ENCODE assay signal across 13 cellular contexts in the genomic region with DNA sequence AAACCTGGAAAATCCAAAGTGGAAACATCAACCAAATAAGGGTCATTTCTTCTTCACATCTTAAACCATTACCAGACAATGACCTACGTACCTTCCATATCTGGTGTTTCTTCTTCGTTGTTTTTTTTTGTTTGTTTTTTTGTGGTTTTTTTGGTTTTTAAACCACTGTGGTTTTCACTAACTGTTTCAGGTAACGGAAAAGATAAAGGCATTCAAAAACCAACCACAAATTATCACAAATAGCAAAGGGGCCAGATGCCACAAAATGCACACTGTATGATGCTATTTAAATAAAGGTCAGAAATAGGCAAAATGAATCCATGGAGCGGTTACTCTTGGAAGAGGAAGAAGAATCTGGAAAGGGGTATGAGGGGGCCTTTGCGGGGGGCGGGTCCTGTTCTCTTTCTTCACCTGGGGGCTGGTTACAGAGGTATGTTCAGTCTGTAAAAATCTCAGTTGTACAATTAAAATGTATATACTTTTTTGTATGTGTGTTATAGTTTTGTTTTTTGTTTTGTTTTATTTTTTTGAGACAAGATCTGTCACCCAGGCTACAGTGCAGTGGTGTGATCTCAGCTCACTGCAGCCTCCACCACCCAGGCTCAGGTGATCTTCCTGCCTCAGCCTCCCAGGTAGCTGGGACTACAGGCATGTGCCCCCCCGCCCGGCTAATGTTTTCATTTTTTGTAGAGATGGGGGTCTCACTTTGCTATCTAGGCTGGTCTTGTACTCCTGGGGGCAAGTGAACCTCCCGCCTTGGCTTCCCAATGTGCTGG. TPM values are rescaled to one million over a fixed set of nuclear protein-coding genes. Genes with fewer than 3 reads are reported as not detected.
DNase-seq lines count a peak whose midpoint lies in the region; ATAC-seq and TF ChIP-seq lines count a peak whose summit lies in the region.
"Had no signal": no experiment of that assay in that cellular context is flagged by ENCODE, and none has a peak within 500 bp of the region (broad histone marks: within the 10 kb centered on the region; RNA-seq: fewer than 3 reads in every experiment).

No MANE protein-coding gene starts in this region.

- H3K4me3 ChIP-seq in vagina (no peak overlapping the region), testis (no peak overlapping the region), PC-9 (no peak overlapping the region)
- H3K4me3 ChIP-seq: SJSA1 had no signal

- no peak overlapping the region for H3K4me3 Mint-ChIP-seq in memory B cell

- peaks cover 37% of the 10 kb centered on the region for H3K79me2 ChIP-seq in PC-9 (ENCODE audit: low read depth)

- peak overlapping the region; percentile 43 to 88 for H3K27ac Mint-ChIP-seq in activated naive CD4-positive, alpha-beta T cell treated with anti-CD3 and anti-CD28 coated beads, Interleukin-2, amount 50 U/mL, for 72 hours
- H3K27ac Mint-ChIP-seq in memory B cell, result peak overlapping the region; percentile 64

- H3K27ac ChIP-seq in vagina (peak overlapping the region; percentile 82), testis (no peak overlapping the region), PC-9 (no peak overlapping the region)
- H3K27ac ChIP-seq: epithelial cell of prostate, HL-60, SJSA1 had no signal

- no peak for ATAC-seq in activated naive CD4-positive, alpha-beta T cell treated with anti-CD3 and anti-CD28 coated beads, Interleukin-2, amount 50 U/mL, for 72 hours
- ATAC-seq in memory B cell (ENCODE audit: low read depth), result no peak

- peaks cover 3 to 43% of the 10 kb centered on the region in 2 donors for H3K36me3 ChIP-seq in vagina
- no peaks in the 10 kb centered on the region for H3K36me3 ChIP-seq in testis (ENCODE audit: low read depth, missing control alignments)
- peaks cover 33% of the 10 kb centered on the region for H3K36me3 ChIP-seq in PC-9 (ENCODE audit: low read depth)

- H3K4me1 ChIP-seq in vagina (peaks cover 58% of the 10 kb centered on the region), testis (peaks cover 13% of the 10 kb centered on the region), PC-9 (replicated peaks; ENCODE audit: insufficient read depth) (no peaks in the 10 kb centered on the region)

- peaks cover 0 to 14% of the 10 kb centered on the region in 2 donors for H3K9me3 Mint-ChIP-seq in activated naive CD4-positive, alpha-beta T cell treated with anti-CD3 and anti-CD28 coated beads, Interleukin-2, amount 50 U/mL, for 72 hours
- H3K9me3 Mint-ChIP-seq in memory B cell, result no peaks in the 10 kb centered on the region

- H3F3A ChIP-seq in PC-9 (ENCODE audit: insufficient read depth, low read depth), result peaks cover 16% of the 10 kb centered on the region

- H2AFZ ChIP-seq in PC-9, result no peak overlapping the region

- intact Hi-C loops in vagina (cut with DNase I) (no loop called here), testis (cut with DNase I; ENCODE audit: low total_unique reads) (no loop called here), PC-9 (cut with micrococcal nuclease; ENCODE audit: unreplicated experiment) (no loop called here), posterior cingulate gyrus (cut with DNase I) (loop anchor here (10.0 kb wide), 1 partner anchor 62 kb away; no protein-coding TSS in a partner anchor)

- H3K9me3 ChIP-seq in vagina (no peaks in the 10 kb centered on the region), testis (no peaks in the 10 kb centered on the region), PC-9 (ENCODE audit: insufficient read depth, low read depth) (peaks cover 6% of the 10 kb centered on the region; the same call in 1 of the 2 replicates)

- WGBS in testis, 2 donors, result 89 to 91% methylated on average over 9 of the region's 9 CpGs

- no peaks in the 10 kb centered on the region for H3K9me2 ChIP-seq in PC-9 (ENCODE audit: insufficient read depth)

- H3K27me3 Mint-ChIP-seq in memory B cell, result no peaks in the 10 kb centered on the region

- peaks cover 4% of the 10 kb centered on the region; the same call in 1 of the 2 replicates for H4K20me1 ChIP-seq in PC-9 (ENCODE audit: insufficient read depth)

- CTCF ChIA-PET in PC-9 (lab: Charles Lee), result no interaction called here

- H3K36me3 Mint-ChIP-seq in activated naive CD4-positive, alpha-beta T cell treated with anti-CD3 and anti-CD28 coated beads, Interleukin-2, amount 50 U/mL, for 72 hours, result peaks cover 28 to 41% of the 10 kb centered on the region in 2 donors
- peaks cover 36% of the 10 kb centered on the region for H3K36me3 Mint-ChIP-seq in memory B cell

- POLR2A ChIA-PET in PC-9 (lab: Charles Lee; ENCODE audit: unreplicated experiment), result no interaction called here

- BruUV-seq in PC-9 (replicated peaks; lab: Mats Ljungman, UMichigan), result no TSS peak

- peaks cover 10% of the 10 kb centered on the region for H3K4me1 Mint-ChIP-seq in memory B cell

- H3K27me3 ChIP-seq in vagina, result no peaks in the 10 kb centered on the region
- H3K27me3 ChIP-seq in testis, result no peaks in the 10 kb centered on the region
- no peaks in the 10 kb centered on the region for H3K27me3 ChIP-seq in PC-9 (ENCODE audit: insufficient read depth, low read depth)
- H3K27me3 ChIP-seq: SJSA1 had no signal

- no peak for TF ChIP-seq POLR2A in vagina (IDR thresholded peaks at IDR 0.05)
- no peak for TF ChIP-seq POLR2A in testis (IDR thresholded peaks at IDR 0.05)

- no peak overlapping the region for H3K4me2 ChIP-seq in PC-9

- peak in 4 of 6 experiments; percentile 15 to 50 (median 33) for DNase-seq in stimulated activated naive CD4-positive, alpha-beta T cell (lab: John Stamatoyannopoulos, UW)
- DNase-seq in stimulated activated naive CD4-positive, alpha-beta T cell treated with Interleukin-2 at 50 U/mL for 16 hours (lab: John Stamatoyannopoulos, UW), result no peak
- DNase-seq in activated naive CD4-positive, alpha-beta T cell treated with anti-CD3 and anti-CD28 coated beads, Interleukin-2, amount 50 U/mL, for 72 hours (ENCODE audit: low spot score in 2 of 2), result no peak
- DNase-seq in memory B cell (ENCODE audit: low spot score in 2 of 2) (no peak), vagina (ENCODE audit: extremely low spot score in 2 of 2) (no peak), testis (no peak), PC-9 (no peak), posterior cingulate gyrus (no peak)
- DNase-seq: activated CD4-positive, alpha-beta T cell treated with anti-CD3 and anti-CD28 coated beads, Interleukin-2, amount 50 U/mL, for 48 hours; NCI-H526 had no signal

- TF ChIP-seq CTCF in vagina (IDR thresholded peaks at IDR 0.05) (no peak), testis (IDR thresholded peaks at IDR 0.05) (no peak), PC-9 (conservative IDR thresholded peaks at IDR 0.05) (no peak)

RNA-seq across cellular contexts. Expression of a gene that starts 29.6 kb away (rescaled TPM):
- 100 to 1,000 TPM in 1 of 2 donors, 10 to 100 TPM in 1; 91.0 to 112 TPM for total RNA-seq in activated naive CD4-positive, alpha-beta T cell treated with anti-CD3 and anti-CD28 coated beads, Interleukin-2, amount 50 U/mL, for 72 hours
- total RNA-seq in vagina (111 TPM), testis (10 to 100 TPM in 1 of 2 donors, 1 to 10 TPM in 1; 9.9 to 13.6 TPM), PC-9 (2021) (232 and 244 TPM in 2 replicates)
- polyA plus RNA-seq in testis (ENCODE audit: insufficient read depth, low read depth, low replicate concordance), result 31.5 TPM

Comparison
In these comparisons a context has a peak if more than half of its experiments do, and no peak if none do; other contexts are left out.
1. DNase-seq: peak in stimulated activated naive CD4-positive, alpha-beta T cell (4 of 6); none in stimulated activated naive CD4-positive, alpha-beta T cell treated with Interleukin-2 at 50 U/mL for 16 hours (single experiment), activated naive CD4-positive, alpha-beta T cell treated with anti-CD3 and anti-CD28 coated beads, Interleukin-2, amount 50 U/mL, for 72 hours (0 of 2), memory B cell (0 of 2), vagina (0 of 2), testis (single experiment), PC-9 (0 of 2) and posterior cingulate gyrus (0 of 10).